10 cellular contexts compared by ENCODE assay signal in the genomic region with DNA sequence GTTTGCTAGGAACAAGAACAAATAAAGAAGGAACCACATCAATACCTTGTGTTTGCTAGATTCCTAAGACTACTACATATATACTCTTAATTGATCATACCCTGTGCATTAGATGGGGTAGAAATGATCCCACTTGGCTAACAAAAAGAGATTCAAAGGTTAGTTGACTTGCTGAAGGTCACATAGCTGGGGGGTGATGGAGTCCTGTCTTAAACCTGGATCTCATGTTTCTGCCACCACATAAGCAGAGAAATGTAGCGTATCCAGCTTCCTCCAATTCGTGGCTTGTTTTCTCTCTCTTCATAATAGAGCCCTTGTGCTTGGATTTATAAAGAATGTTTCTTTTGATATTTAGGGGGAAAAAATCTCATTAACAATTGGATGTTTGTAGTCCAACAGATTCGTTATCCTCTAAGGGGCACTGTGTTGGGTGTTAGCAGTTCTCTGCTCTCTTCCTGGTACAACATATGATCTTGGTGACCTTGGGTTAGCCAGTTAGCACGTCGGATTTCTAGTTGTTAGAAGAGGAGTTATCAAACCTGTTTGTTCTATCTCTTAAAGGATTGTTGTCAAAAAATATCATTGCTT.
"Had no signal": no experiment of that assay in that cellular context is flagged by ENCODE, and none has a peak within 500 bp of the region (broad histone marks: within the 10 kb centered on the region; RNA-seq: fewer than 3 reads in every experiment).

No MANE protein-coding gene starts in this region.

- ATAC-seq: activated CD4-positive, CD25-positive, alpha-beta regulatory T cell treated with anti-CD3 and anti-CD28 coated beads, Interleukin-2, amount 50 U/mL, for 24 hours; esophagus mucosa; heart left ventricle had no signal

- FAIRE-seq: keratinocyte, pancreas had no signal

- H3K4me3 ChIP-seq: heart left ventricle, pancreas, skin epidermis had no signal

- H3K9me3 ChIP-seq: heart left ventricle, pancreas had no signal

- DNase-seq: activated CD4-positive, alpha-beta T cell treated with anti-CD3 and anti-CD28 coated beads, Interleukin-2, amount 50 U/mL, for 4 hours; activated T-cell treated with anti-CD3 and anti-CD28 coated beads, Interleukin-2, amount 50 U/mL, for 1 hour; heart left ventricle; pancreas; retina; trophoblast cell had no signal

- H3K27me3 ChIP-seq: heart left ventricle, pancreas had no signal

- H3K36me3 ChIP-seq: heart left ventricle, pancreas had no signal

- H3K27ac ChIP-seq: heart left ventricle, pancreas had no signal
